In the genomic region with DNA sequence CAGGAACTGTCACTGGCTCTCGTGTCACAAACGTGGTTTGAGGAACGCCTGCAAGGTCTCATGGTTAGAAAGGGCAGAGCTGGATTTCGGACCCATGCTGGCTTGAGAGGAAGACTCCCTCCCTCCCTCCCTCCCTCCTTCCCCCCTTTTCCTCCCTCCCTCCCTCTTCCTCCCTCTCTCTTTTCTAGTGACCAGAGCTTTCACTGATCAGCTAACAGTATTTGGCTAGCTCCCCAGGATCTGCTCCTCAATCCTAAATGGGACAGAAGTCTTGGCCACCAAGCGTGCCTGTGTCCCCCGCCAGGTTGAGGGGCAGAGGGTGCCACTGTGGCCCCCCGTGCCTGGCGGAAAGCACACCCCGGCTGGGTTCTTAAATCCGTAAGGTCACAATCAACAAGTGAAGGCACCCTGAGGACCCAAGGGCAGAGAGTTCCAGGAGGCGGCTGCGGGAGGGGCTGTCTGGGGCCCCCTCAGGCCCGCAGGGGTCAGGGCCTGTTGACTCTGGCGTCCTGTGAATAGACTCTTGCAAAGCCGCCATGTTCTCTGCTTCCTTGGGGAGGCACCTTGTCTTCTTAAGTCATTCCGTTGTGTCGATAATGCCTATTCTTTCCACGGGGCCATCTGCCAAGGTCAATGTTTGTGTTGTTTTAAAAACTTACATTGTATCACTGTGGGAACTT, we compare ENCODE assay signal across 13 cellular contexts. TPM values are rescaled to one million over a fixed set of nuclear protein-coding genes. Genes with fewer than 3 reads are reported as not detected.
DNase-seq lines count a peak whose midpoint lies in the region; ATAC-seq, FAIRE-seq and TF ChIP-seq lines count a peak whose summit lies in the region.
"Had no signal": no experiment of that assay in that cellular context is flagged by ENCODE, and none has a peak within 500 bp of the region (broad histone marks: within the 10 kb centered on the region; RNA-seq: fewer than 3 reads in every experiment).

No MANE protein-coding gene starts in this region.

- H2BK15ac ChIP-seq in H1 (ENCODE audit: low read length) (no peak overlapping the region), neuronal stem cell (ENCODE audit: low read length) (no peak overlapping the region)

- no peak for TF ChIP-seq POLR2A in breast epithelium (IDR thresholded peaks at IDR 0.05)
- no peak for TF ChIP-seq POLR2A in H1 (IDR thresholded peaks at IDR 0.05; ENCODE audit: control extremely low read depth in 1 of 2, low read depth in 2 of 2, low read length in 2 of 2)
- TF ChIP-seq POLR2A in uterus (IDR thresholded peaks at IDR 0.05): no peak

- H3K79me2 ChIP-seq in mammary epithelial cell (ENCODE audit: insufficient read depth, low read length) (no peaks in the 10 kb centered on the region), H1 (ENCODE audit: control insufficient read depth in 1 of 2, insufficient read depth in 2 of 2, low read length in 2 of 2) (no peaks in the 10 kb centered on the region)
- H3K79me2 ChIP-seq: parathyroid adenoma had no signal

- H2BK20ac ChIP-seq in H1 (ENCODE audit: low read length): no peak overlapping the region

- TF ChIP-seq RAD21 in H1 (IDR thresholded peaks at IDR 0.05 in 1 of 2, conservative IDR thresholded peaks at IDR 0.05 in 1 of 2; ENCODE audit: low read depth in 2 of 2, low read length in 2 of 2): no peak

- no peak overlapping the region for H3K4me2 ChIP-seq in mammary epithelial cell (ENCODE audit: insufficient read depth, low read depth, low read length)
- H3K4me2 ChIP-seq in H1 (ENCODE audit: insufficient read depth in 1 of 2, low read depth in 2 of 2, low read length in 2 of 2): no peak overlapping the region
- H3K4me2 ChIP-seq in neuronal stem cell (ENCODE audit: insufficient read depth, low read length, poor library complexity, severe bottlenecking): no peak overlapping the region

- H2BK120ac ChIP-seq in H1 (replicated peaks; ENCODE audit: low read depth, low read length) (no peak overlapping the region), neuronal stem cell (ENCODE audit: low read depth, low read length) (peak overlapping the region; percentile 51)

- no peak overlapping the region for H2BK12ac ChIP-seq in H1 (ENCODE audit: low read depth, low read length)
- no peak overlapping the region for H2BK12ac ChIP-seq in neuronal stem cell (ENCODE audit: low read length)

- in situ Hi-C loops in mammary epithelial cell (cut with MboI; ENCODE audit: low sequenced_read_pairs in 2 of 2): no loop called here

- H3K27me3 Mint-ChIP-seq in activated T-cell treated with anti-CD3 and anti-CD28 coated beads, Interleukin-2, amount 50 U/mL, for 72 hours (ENCODE audit: low read depth): no peaks in the 10 kb centered on the region
- H3K27me3 Mint-ChIP-seq: CD4-positive, CD25-positive, alpha-beta regulatory T cell had no signal

- H3K14ac ChIP-seq in H1 (ENCODE audit: insufficient read length): no peak overlapping the region
- no peak overlapping the region for H3K14ac ChIP-seq in neuronal stem cell (ENCODE audit: low read length)

- no peak overlapping the region for H4K5ac ChIP-seq in H1 (ENCODE audit: insufficient read length, low read depth, low read length)

- DNase-seq in breast epithelium (ENCODE audit: low spot score in 2 of 2): no peak
- DNase-seq in mammary epithelial cell: no peak
- no peak for DNase-seq in H1 (ENCODE audit: low read depth in 1 of 2, low spot score in 2 of 2)
- DNase-seq in neuronal stem cell (ENCODE audit: low spot score): no peak
- DNase-seq in OCI-M2 (lab: John Stamatoyannopoulos, UW; ENCODE audit: unreplicated experiment): no peak
- DNase-seq in foreskin melanocyte: no peak
- DNase-seq in uterus: no peak
- no peak for DNase-seq in activated T-cell treated with anti-CD3 and anti-CD28 coated beads, Interleukin-2, amount 50 U/mL, for 72 hours
- DNase-seq: CD4-positive, CD25-positive, alpha-beta regulatory T cell; lower lobe of right lung; NCI-H1694 treated with DMSO at 0.1 percent for 48 hours had no signal

- H3K56ac ChIP-seq in H1 (replicated peaks; ENCODE audit: insufficient read length, low read depth, low read length): no peak overlapping the region

- H3K79me1 ChIP-seq in H1 (ENCODE audit: low read depth, low read length) (no peaks in the 10 kb centered on the region), neuronal stem cell (ENCODE audit: low read depth, low read length) (no peaks in the 10 kb centered on the region)

- H3K9ac ChIP-seq in mammary epithelial cell (ENCODE audit: insufficient read depth, low read length) (no peak overlapping the region), H1 (replicated peaks in 1 of 4; ENCODE audit: extremely low read depth in 1 of 4, low read depth in 3 of 4, low read length in 3 of 4) (no peak overlapping the region), neuronal stem cell (ENCODE audit: low read depth, low read length, poor library complexity) (no peak overlapping the region)
- H3K9ac ChIP-seq: parathyroid adenoma had no signal

- H3K23ac ChIP-seq in H1 (ENCODE audit: insufficient read length): no peak overlapping the region
- no peak overlapping the region for H3K23ac ChIP-seq in neuronal stem cell (ENCODE audit: low read depth, low read length, poor library complexity)

- H2AFZ ChIP-seq in mammary epithelial cell (ENCODE audit: low read depth, low read length): no peak overlapping the region
- no peak overlapping the region; the same call in 1 of the 2 replicates for H2AFZ ChIP-seq in H1 (ENCODE audit: low read length)
- no peak overlapping the region for H2AFZ ChIP-seq in neuronal stem cell (ENCODE audit: low read length)
- H2AFZ ChIP-seq: parathyroid adenoma had no signal

- no peak overlapping the region for H3K27ac Mint-ChIP-seq in activated T-cell treated with anti-CD3 and anti-CD28 coated beads, Interleukin-2, amount 50 U/mL, for 72 hours

- no peak overlapping the region for H2AK5ac ChIP-seq in H1 (ENCODE audit: low read depth, low read length)
- peak overlapping the region; percentile 68 for H2AK5ac ChIP-seq in neuronal stem cell (ENCODE audit: low read depth, low read length)

- TF ChIP-seq CTCF in breast epithelium (IDR thresholded peaks at IDR 0.05) (no peak), mammary epithelial cell (conservative IDR thresholded peaks at IDR 0.05 in 1 of 2, IDR thresholded peaks at IDR 0.05 in 1 of 2; ENCODE audit: extremely low read depth in 1 of 2, insufficient read depth in 1 of 2, low read depth in 1 of 2, low read length in 2 of 2) (no peak), H1 (IDR thresholded peaks at IDR 0.05; ENCODE audit: control extremely low read depth in 1 of 3, insufficient read depth in 1 of 3, low read depth in 1 of 3, low read length in 3 of 3) (no peak), uterus (IDR thresholded peaks at IDR 0.05) (no peak)

- H3K27me3 ChIP-seq in breast epithelium (no peaks in the 10 kb centered on the region), mammary epithelial cell (ENCODE audit: insufficient read depth, low read length) (no peaks in the 10 kb centered on the region), H1 (replicated peaks in 1 of 4; ENCODE audit: control insufficient read depth in 3 of 4, extremely low read depth in 1 of 4, insufficient read depth in 3 of 4, low read length in 3 of 4) (no peaks in the 10 kb centered on the region), neuronal stem cell (ENCODE audit: control insufficient read depth in 3 of 3, insufficient read depth in 3 of 3, low read depth in 1 of 3, low read length in 3 of 3) (peaks cover 0 to 13% (median 0%) of the 10 kb centered on the region in 3 experiments), uterus (no peaks in the 10 kb centered on the region)

- H2BK5ac ChIP-seq in H1 (ENCODE audit: low read depth, low read length) (no peak overlapping the region), neuronal stem cell (ENCODE audit: low read length) (no peak overlapping the region)

- H3K18ac ChIP-seq in H1 (ENCODE audit: extremely low read depth, low read length): 0 out of 2 replicates have a peak overlapping the region, but pooled peaks have one; percentile 25
- H3K18ac ChIP-seq in neuronal stem cell (ENCODE audit: low read length): no peak overlapping the region

- H4K8ac ChIP-seq in H1 (ENCODE audit: extremely low read depth, insufficient read depth, low read length) (peak overlapping the region; percentile 43), neuronal stem cell (ENCODE audit: low read depth, low read length) (no peak overlapping the region)

- no peak for TF ChIP-seq EP300 in H1 (IDR thresholded peaks at IDR 0.05; ENCODE audit: borderline replicate concordance in 1 of 2, low read depth in 2 of 2, low read length in 2 of 2)

- H3K23me2 ChIP-seq in H1 (ENCODE audit: low read depth, low read length): no peaks in the 10 kb centered on the region

- dilution Hi-C loops in mammary epithelial cell (cut with HindIII; ENCODE audit: low sequenced_read_pairs): no loop called here

- H4K91ac ChIP-seq in H1 (replicated peaks; ENCODE audit: insufficient read length, low read length): peak overlapping the region; percentile 37
- H4K91ac ChIP-seq in neuronal stem cell (ENCODE audit: low read depth, low read length, poor library complexity): peak overlapping the region; percentile 82

- no peaks in the 10 kb centered on the region for H3K4me1 Mint-ChIP-seq in activated T-cell treated with anti-CD3 and anti-CD28 coated beads, Interleukin-2, amount 50 U/mL, for 72 hours (ENCODE audit: low read depth)
- H3K4me1 Mint-ChIP-seq: CD4-positive, CD25-positive, alpha-beta regulatory T cell had no signal

- no peaks in the 10 kb centered on the region for H3K9me3 ChIP-seq in breast epithelium
- no peaks in the 10 kb centered on the region for H3K9me3 ChIP-seq in mammary epithelial cell (replicated peaks; ENCODE audit: insufficient read depth, low read length)
- H3K9me3 ChIP-seq in H1 (ENCODE audit: insufficient read depth in 2 of 2, low read depth in 1 of 2, low read length in 1 of 2): no peaks in the 10 kb centered on the region; a peak in 1 of 4 replicates
- H3K9me3 ChIP-seq in neuronal stem cell (replicated peaks in 1 of 2; ENCODE audit: control insufficient read depth in 2 of 2, insufficient read depth in 1 of 2, low read depth in 1 of 2, low read length in 2 of 2): peaks cover 0 to 3% of the 10 kb centered on the region in 2 donors
- no peaks in the 10 kb centered on the region for H3K9me3 ChIP-seq in uterus
- H3K9me3 ChIP-seq: lower lobe of right lung had no signal

- H3K36me3 ChIP-seq in breast epithelium (no peaks in the 10 kb centered on the region), mammary epithelial cell (ENCODE audit: insufficient read depth, low read length) (no peaks in the 10 kb centered on the region), H1 (ENCODE audit: control insufficient read depth in 2 of 4, insufficient read depth in 4 of 4, low read length in 3 of 4) (no peaks in the 10 kb centered on the region; a peak in 1 of 8 replicates), neuronal stem cell (replicated peaks in 1 of 2; ENCODE audit: control insufficient read depth in 2 of 2, insufficient read depth in 2 of 2, low read length in 2 of 2) (no peaks in the 10 kb centered on the region), uterus (no peaks in the 10 kb centered on the region)
- H3K36me3 ChIP-seq: lower lobe of right lung had no signal

- no peak overlapping the region for H3K4me3 Mint-ChIP-seq in activated T-cell treated with anti-CD3 and anti-CD28 coated beads, Interleukin-2, amount 50 U/mL, for 72 hours
- H3K4me3 Mint-ChIP-seq: CD4-positive, CD25-positive, alpha-beta regulatory T cell had no signal

- FAIRE-seq in H1 (lab: Jason Lieb, UNC): no peak

- H3K4me1 ChIP-seq in breast epithelium (peaks cover 0 to 4% of the 10 kb centered on the region in 2 donors), mammary epithelial cell (ENCODE audit: insufficient read depth, low read length) (no peaks in the 10 kb centered on the region), H1 (replicated peaks in 1 of 4; ENCODE audit: control insufficient read depth in 3 of 4, insufficient read depth in 4 of 4, low read length in 3 of 4) (no peaks in the 10 kb centered on the region; a peak in 2 of 7 replicates), neuronal stem cell (ENCODE audit: control insufficient read depth in 2 of 2, insufficient read depth in 1 of 2, low read depth in 1 of 2, low read length in 2 of 2) (no peaks in the 10 kb centered on the region), uterus (no peaks in the 10 kb centered on the region)
- H3K4me1 ChIP-seq: lower lobe of right lung, parathyroid adenoma had no signal

- no peaks in the 10 kb centered on the region for H3K36me3 Mint-ChIP-seq in activated T-cell treated with anti-CD3 and anti-CD28 coated beads, Interleukin-2, amount 50 U/mL, for 72 hours (ENCODE audit: insufficient read depth in 2 of 2)
- H3K36me3 Mint-ChIP-seq: CD4-positive, CD25-positive, alpha-beta regulatory T cell had no signal

- no peak for ATAC-seq in activated T-cell treated with anti-CD3 and anti-CD28 coated beads, Interleukin-2, amount 50 U/mL, for 72 hours (replicated peaks in 1 of 2)
- ATAC-seq: lower lobe of right lung had no signal

- CTCF ChIA-PET in mammary epithelial cell (lab: Charles Lee; ENCODE audit: low non-redundant PET) (no interaction called here), H1 (lab: Charles Lee; ENCODE audit: partially characterized antibody) (interaction anchor here (0.5 to 1.5 kb wide), 8 partner anchors 9 to 482 kb away, joined by 3 to 5 read pairs (median 3); no protein-coding TSS in a partner anchor)

- POLR2A ChIA-PET in H1 (lab: Charles Lee; ENCODE audit: partially characterized antibody): interaction anchor here (1.3 to 1.4 kb wide), 2 partner anchors 10 to 13 kb away, joined by 3 to 4 read pairs; no protein-coding TSS in a partner anchor

- H4K20me1 ChIP-seq in mammary epithelial cell (ENCODE audit: insufficient read depth, low read length) (no peaks in the 10 kb centered on the region), H1 (replicated peaks in 1 of 2; ENCODE audit: control insufficient read depth in 1 of 2, insufficient read depth in 2 of 2, low read length in 2 of 2) (no peaks in the 10 kb centered on the region)

- no peak overlapping the region for H3K4me3 ChIP-seq in breast epithelium
- no peak overlapping the region for H3K4me3 ChIP-seq in mammary epithelial cell (replicated peaks in 1 of 3; ENCODE audit: insufficient read depth in 1 of 3, low read depth in 2 of 3, low read length in 3 of 3)
- no peak overlapping the region for H3K4me3 ChIP-seq in H1 (ENCODE audit: extremely low read depth in 1 of 4, insufficient read depth in 2 of 4, low read depth in 3 of 4, low read length in 4 of 4)
- no peak overlapping the region for H3K4me3 ChIP-seq in neuronal stem cell (ENCODE audit: low read length in 2 of 2)
- H3K4me3 ChIP-seq in uterus: no peak overlapping the region
- H3K4me3 ChIP-seq: lower lobe of right lung, skin epidermis had no signal

- peak overlapping the region; percentile 86 to 88 for H3K27ac ChIP-seq in breast epithelium
- no peak overlapping the region for H3K27ac ChIP-seq in mammary epithelial cell (ENCODE audit: insufficient read depth, low read depth, low read length)
- no peak overlapping the region for H3K27ac ChIP-seq in H1 (ENCODE audit: low read depth, low read length)
- no peak overlapping the region for H3K27ac ChIP-seq in neuronal stem cell (replicated peaks; ENCODE audit: low read length)
- H3K27ac ChIP-seq in uterus: no peak overlapping the region
- H3K27ac ChIP-seq: lower lobe of right lung, parathyroid adenoma had no signal

- H3K4ac ChIP-seq in H1 (replicated peaks; ENCODE audit: insufficient read length, low read depth, low read length): no peak overlapping the region
- no peak overlapping the region for H3K4ac ChIP-seq in neuronal stem cell (ENCODE audit: low read length)

- intact Hi-C loops in breast epithelium (cut with DNase I; ENCODE audit: low total_unique reads) (no loop called here), mammary epithelial cell (cut with micrococcal nuclease) (no loop called here), uterus (cut with DNase I; ENCODE audit: low total_unique reads) (no loop called here)

- H3K9me3 Mint-ChIP-seq in activated T-cell treated with anti-CD3 and anti-CD28 coated beads, Interleukin-2, amount 50 U/mL, for 72 hours: no peaks in the 10 kb centered on the region
- H3K9me3 Mint-ChIP-seq: CD4-positive, CD25-positive, alpha-beta regulatory T cell had no signal

- 63% methylated on average over 8 of the region's 18 CpGs for WGBS in mammary epithelial cell (ENCODE audit: low coverage, missing lambda C conversion rate)
- 84% methylated on average over 16 of the region's 18 CpGs; no CpG with 5 or more reads in 1 of the 2 experiments for WGBS in H1 (ENCODE audit: extremely low coverage in 1 of 2, insufficient coverage in 1 of 2, insufficient read length in 1 of 2, insufficient replicate concordance in 2 of 2, low coverage in 1 of 2, low lambda C conversion rate in 2 of 2, missing lambda C conversion rate in 1 of 2), 2 experiments
- WGBS in neuronal stem cell (ENCODE audit: extremely low coverage in 2 of 2, insufficient read length in 2 of 2, insufficient replicate concordance in 1 of 2), 2 donors: no CpG with 5 or more reads among the region's 18 CpGs

- BruUV-seq in mammary epithelial cell (replicated peaks; lab: Mats Ljungman, UMichigan): no TSS peak

RNA-seq across cellular contexts. Expression of gene STX16, which starts 38.9 kb away (rescaled TPM):
- total RNA-seq in breast epithelium (10 to 100 TPM; 54.4 to 76.5 (median 74.4) TPM), mammary epithelial cell (10 to 100 TPM; 34.7 to 71.7 TPM), uterus (10 to 100 TPM; 32.6 to 82.7 (median 60.8) TPM)
- polyA plus RNA-seq in mammary epithelial cell (29.5 TPM), H1 (2011; rRNA removed) (45.2 and 45.3 TPM in 2 replicates)
- polyA minus RNA-seq in mammary epithelial cell: 34.2 TPM
- 61.6 and 64.4 TPM in 2 replicates for total RNA-seq in H1 (2021; fragmentation: NEBNext Ultra II Directional; extraction: Animal tissue kit (Norgen Biotek cat#: 25700))
- 87.2 TPM for polyA plus RNA-seq in H1 (2011; cell fraction: cytosol; rRNA removed)
- polyA plus RNA-seq in H1 (2011; cell fraction: nucleus; rRNA removed): 65.1 TPM
- 67.7 to 88.0 TPM (median 78.0 TPM) in 4 replicates for polyA plus RNA-seq in H1 (2012, experiment 1 of 2)
- polyA plus RNA-seq in H1 (2012, experiment 2 of 2): 9.0 TPM
- polyA plus RNA-seq in H1 (2013, experiment 1 of 2): 60.8 TPM
- 50.5 TPM for polyA plus RNA-seq in H1 (2013, experiment 2 of 2)
- polyA minus RNA-seq in H1 (2011; rRNA and poly(A)+ RNA removed): 45.0 and 48.5 TPM in 2 replicates
- polyA minus RNA-seq in H1 (2011; cell fraction: cytosol; rRNA and poly(A)+ RNA removed): 32.7 TPM
- polyA minus RNA-seq in H1 (2011; cell fraction: nucleus; rRNA and poly(A)+ RNA removed): 46.7 TPM
- 45.1 TPM for polyA plus RNA-seq in neuronal stem cell (2013, experiment 1 of 2)
- polyA plus RNA-seq in neuronal stem cell (2013, experiment 2 of 2): 45.7 TPM
- total RNA-seq in activated T-cell treated with anti-CD3 and anti-CD28 coated beads, Interleukin-2, amount 50 U/mL, for 72 hours: 100 to 1,000 TPM; 153 to 154 TPM

Comparison
In these comparisons a context has a peak if more than half of its experiments do, and no peak if none do; other contexts are left out.
1. H3K27ac ChIP-seq: peak in breast epithelium (2 of 2); none in mammary epithelial cell (single experiment), H1 (single experiment), neuronal stem cell (single experiment) and uterus (0 of 2).